Comparison of ENCODE assay signal across 8 cellular contexts in genomic region chr19:10403137-10404021, GRCh38. TPM values are rescaled to one million over a fixed set of nuclear protein-coding genes. Genes with fewer than 3 reads are reported as not detected.
DNase-seq lines count a peak whose midpoint lies in the region; ATAC-seq, FAIRE-seq and TF ChIP-seq lines count a peak whose summit lies in the region.

Gene CDC37, minus strand, starts transcription at chr19:10403542. Its CDS starts 63 bp downstream, at chr19:10403479.

- H3K4me1 ChIP-seq in kidney (ENCODE audit: control insufficient read depth in 1 of 2, insufficient read depth in 1 of 2, low read depth in 1 of 2, low read length in 2 of 2) = peaks cover 12 to 26% of the 10 kb centered on the region in 2 donors

- peak within 1 kb of the TSS; percentile 96 to 98 for H3K4me3 ChIP-seq in kidney (ENCODE audit: low read length in 2 of 2)

- H3K4me3 Mint-ChIP-seq in central memory CD8-positive, alpha-beta T cell = peak within 1 kb of the TSS; percentile 97

- TF ChIP-seq CTCF in AG09319 (IDR thresholded peaks at IDR 0.05; ENCODE audit: low read depth, low read length) (no peak), kidney (IDR thresholded peaks at IDR 0.05; ENCODE audit: borderline replicate concordance, extremely low read depth, insufficient read depth) (no peak)

- peaks cover 0 to 2% of the 10 kb centered on the region in 2 donors for H3K36me3 ChIP-seq in kidney (ENCODE audit: control insufficient read depth in 1 of 2, insufficient read depth in 2 of 2, low read length in 2 of 2)

- intact Hi-C loops in kidney (cut with DNase I) = no loop called here

- H3K9me3 ChIP-seq in kidney (ENCODE audit: control insufficient read depth in 1 of 2, low read length in 2 of 2) = no peaks in the 10 kb centered on the region

- H3K27me3 Mint-ChIP-seq in central memory CD8-positive, alpha-beta T cell = no peaks in the 10 kb centered on the region

- no peak for FAIRE-seq in kidney (lab: Jason Lieb, UNC)

- peaks cover 77% of the 10 kb centered on the region for H3K4me1 Mint-ChIP-seq in central memory CD8-positive, alpha-beta T cell

- peaks cover 25% of the 10 kb centered on the region for H3K36me3 Mint-ChIP-seq in central memory CD8-positive, alpha-beta T cell (ENCODE audit: insufficient read depth)

- DNase-seq in AG09319 (ENCODE audit: extremely low read depth, low read depth) = peak; percentile 91
- DNase-seq in NCI-H446 treated with DMSO at 0.1 percent for 48 hours (lab: John Stamatoyannopoulos, UW) = peak; percentile 90
- DNase-seq in central memory CD8-positive, alpha-beta T cell (ENCODE audit: low spot score in 2 of 2) = peak; percentile 97 to 99
- DNase-seq in kidney = peak; percentile 98
- peak; percentile 96 to 98 for DNase-seq in stimulated activated CD4-positive, alpha-beta T cell treated with anti-CD3 and anti-CD28 coated beads, Interleukin-15, amount 100 ng/mL, for 1 hour (ENCODE audit: low read depth in 1 of 2, low spot score in 1 of 2)

- peak within 1 kb of the TSS; percentile 97 to 98 for H3K9ac ChIP-seq in kidney (ENCODE audit: low read length in 2 of 2)

- H3K27ac ChIP-seq in kidney (ENCODE audit: low read depth in 2 of 2, low read length in 2 of 2) = peak within 1 kb of the TSS; percentile 52 to 85

- ATAC-seq in GM19035 (IDR thresholded peaks at IDR 0.05; ENCODE audit: unreplicated experiment) (peak; percentile 77), HG03354 (IDR thresholded peaks at IDR 0.05; ENCODE audit: poor library complexity, severe bottlenecking, unreplicated experiment) (peak; percentile 81)
- peak; percentile 85 to 86 for ATAC-seq in activated CD4-positive, CD25-positive, alpha-beta regulatory T cell treated with anti-CD3 and anti-CD28 coated beads, Interleukin-2, amount 50 U/mL, for 24 hours
- peak; percentile 81 for ATAC-seq in central memory CD8-positive, alpha-beta T cell (replicated peaks; ENCODE audit: extremely low read depth, poor library complexity, severe bottlenecking)

- no peaks in the 10 kb centered on the region for H3K9me3 Mint-ChIP-seq in central memory CD8-positive, alpha-beta T cell

- peak within 1 kb of the TSS; percentile 99 for H3K27ac Mint-ChIP-seq in central memory CD8-positive, alpha-beta T cell (ENCODE audit: low read depth)

RNA-seq across cellular contexts. Expression of gene CDC37, which starts in this region (rescaled TPM):
- total RNA-seq in kidney = 139 TPM
- polyA plus RNA-seq in kidney (ENCODE audit: insufficient read depth, low read depth, low replicate concordance) = 149 TPM

Comparison
In these comparisons a context has a peak if more than half of its experiments do, and no peak if none do; other contexts are left out.
1. Peak in every context shown above with its lines: DNase-seq, ATAC-seq, H3K4me3 ChIP-seq and H3K27ac ChIP-seq.